8 cellular contexts compared by ENCODE assay signal in genomic region chr5:217860-218456, GRCh38. TPM values are rescaled to one million over a fixed set of nuclear protein-coding genes. Genes with fewer than 3 reads are reported as not detected.
DNase-seq lines count a peak whose midpoint lies in the region; ATAC-seq and TF ChIP-seq lines count a peak whose summit lies in the region.

TSS of gene CCDC127 (minus strand) at chr5:218153. CDS start at chr5:216849, 1,304 bp downstream.
TSS of gene SDHA (plus strand) at chr5:218320. CDS start at chr5:218356, 36 bp downstream.

- H3K27me3 Mint-ChIP-seq in activated naive CD8-positive, alpha-beta T cell = no peaks in the 10 kb centered on the region
- no peaks in the 10 kb centered on the region for H3K27me3 Mint-ChIP-seq in osteocyte (ENCODE audit: unreplicated experiment)

- H3K4me3 Mint-ChIP-seq in activated naive CD8-positive, alpha-beta T cell = peak within 1 kb of the TSS; percentile 96
- peak within 1 kb of the TSS; percentile 94 for H3K4me3 Mint-ChIP-seq in osteocyte (ENCODE audit: unreplicated experiment)

- peaks cover 61% of the 10 kb centered on the region for H3K4me1 Mint-ChIP-seq in activated naive CD8-positive, alpha-beta T cell (ENCODE audit: low read depth)
- H3K4me1 Mint-ChIP-seq in osteocyte (ENCODE audit: unreplicated experiment) = peaks cover 59% of the 10 kb centered on the region

- peaks cover 8% of the 10 kb centered on the region for H3K36me3 Mint-ChIP-seq in activated naive CD8-positive, alpha-beta T cell
- H3K36me3 Mint-ChIP-seq in osteocyte (ENCODE audit: unreplicated experiment) = peaks cover 12% of the 10 kb centered on the region

- intact Hi-C loops in Right ventricle myocardium inferior (cut with DNase I) = loop anchor here (2.0 to 5.0 kb wide), 2 partner anchors 27 to 254 kb away; partner anchors contain the start of gene LRRC14B

- DNase-seq in NCI-H1105 (lab: John Stamatoyannopoulos, UW) (peak; percentile 96), Right ventricle myocardium inferior (ENCODE audit: missing footprints) (peak; percentile 98), osteocyte (ENCODE audit: extremely low spot score, unreplicated experiment) (peak; percentile 100), thoracic aorta (ENCODE audit: low spot score) (peak; percentile 84)

- H3K4me3 ChIP-seq in thoracic aorta = peak within 1 kb of the TSS; percentile 99

- no peaks in the 10 kb centered on the region for H3K9me3 Mint-ChIP-seq in activated naive CD8-positive, alpha-beta T cell (ENCODE audit: low read depth)
- H3K9me3 Mint-ChIP-seq in osteocyte (ENCODE audit: unreplicated experiment) = no peaks in the 10 kb centered on the region

- ATAC-seq in HG02642 (IDR thresholded peaks at IDR 0.05; ENCODE audit: poor library complexity, unreplicated experiment) (peak; percentile 87), SK-N-SH treated with all-trans-retinoic acid at 6 μM for 48 hours (peak; percentile 83), Right ventricle myocardium inferior (peak; percentile 97), thoracic aorta (ENCODE audit: insufficient number of reproducible peaks, low FRiP score, low read depth) (peak; percentile 94)

- H3K36me3 ChIP-seq in thoracic aorta = no peaks in the 10 kb centered on the region

- no peaks in the 10 kb centered on the region for H3K27me3 ChIP-seq in thoracic aorta (replicated peaks; ENCODE audit: insufficient read depth)

- peak within 1 kb of the TSS; percentile 75 to 86 for H3K27ac ChIP-seq in thoracic aorta

- H3K27ac Mint-ChIP-seq in activated naive CD8-positive, alpha-beta T cell = peak within 1 kb of the TSS; percentile 94
- peak within 1 kb of the TSS; percentile 89 for H3K27ac Mint-ChIP-seq in osteocyte (ENCODE audit: unreplicated experiment)

- H3K9me3 ChIP-seq in thoracic aorta = no peaks in the 10 kb centered on the region

- TF ChIP-seq CTCF in GM12872 (IDR thresholded peaks at IDR 0.05; ENCODE audit: insufficient read depth, low read depth, low read length) (peak; percentile 37; the same call in 2 of the 3 replicates), osteocyte (IDR thresholded peaks at IDR 0.05) (peak; percentile 57), thoracic aorta (IDR thresholded peaks at IDR 0.05) (peak; percentile 22)

- H3K4me1 ChIP-seq in thoracic aorta (ENCODE audit: control insufficient read depth in 1 of 2, low read depth in 2 of 2) = peaks cover 4 to 37% of the 10 kb centered on the region in 2 donors

TF ChIP-seq in SK-N-SH treated with all-trans-retinoic acid at 6 μM for 48 hours, 23 proteins besides CTCF, POLR2A, EP300 and RAD21:
- no peak for TF ChIP-seq SNAI2 (CRISPR knock-in tag; IDR thresholded peaks at IDR 0.05)
- no peak for TF ChIP-seq ESRRG (CRISPR knock-in tag; IDR thresholded peaks at IDR 0.05)
- TF ChIP-seq, protein P1, sequence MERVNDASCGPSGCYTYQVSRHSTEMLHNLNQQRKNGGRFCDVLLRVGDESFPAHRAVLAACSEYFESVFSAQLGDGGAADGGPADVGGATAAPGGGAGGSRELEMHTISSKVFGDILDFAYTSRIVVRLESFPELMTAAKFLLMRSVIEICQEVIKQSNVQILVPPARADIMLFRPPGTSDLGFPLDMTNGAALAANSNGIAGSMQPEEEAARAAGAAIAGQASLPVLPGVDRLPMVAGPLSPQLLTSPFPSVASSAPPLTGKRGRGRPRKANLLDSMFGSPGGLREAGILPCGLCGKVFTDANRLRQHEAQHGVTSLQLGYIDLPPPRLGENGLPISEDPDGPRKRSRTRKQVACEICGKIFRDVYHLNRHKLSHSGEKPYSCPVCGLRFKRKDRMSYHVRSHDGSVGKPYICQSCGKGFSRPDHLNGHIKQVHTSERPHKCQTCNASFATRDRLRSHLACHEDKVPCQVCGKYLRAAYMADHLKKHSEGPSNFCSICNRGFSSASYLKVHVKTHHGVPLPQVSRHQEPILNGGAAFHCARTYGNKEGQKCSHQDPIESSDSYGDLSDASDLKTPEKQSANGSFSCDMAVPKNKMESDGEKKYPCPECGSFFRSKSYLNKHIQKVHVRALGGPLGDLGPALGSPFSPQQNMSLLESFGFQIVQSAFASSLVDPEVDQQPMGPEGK (CRISPR knock-in tag; IDR thresholded peaks at IDR 0.05; ENCODE audit: borderline replicate concordance) = no peak

RNA-seq across cellular contexts. Expression of gene CCDC127, which starts in this region (rescaled TPM):
- total RNA-seq in Right ventricle myocardium inferior (9.4 TPM), osteocyte (9.9 and 11.1 TPM in 2 replicates), thoracic aorta (1 to 10 TPM; 2.7 to 7.8 TPM)

RNA-seq across cellular contexts. Expression of gene SDHA, which starts in this region (rescaled TPM):
- 811 TPM for total RNA-seq in Right ventricle myocardium inferior
- total RNA-seq in osteocyte = 130 and 136 TPM in 2 replicates
- 10 to 100 TPM; 59.6 to 70.5 TPM for total RNA-seq in thoracic aorta

Comparison
In these comparisons a context has a peak if more than half of its experiments do, and no peak if none do; other contexts are left out.
1. Peak in every context shown above with its lines: DNase-seq, ATAC-seq, H3K4me3 ChIP-seq and H3K27ac ChIP-seq.